Comparison of ENCODE assay signal across 8 cellular contexts in genomic region chr14:23071244-23071974, GRCh38. TPM values are rescaled to one million over a fixed set of nuclear protein-coding genes. Genes with fewer than 3 reads are reported as not detected.
DNase-seq lines count a peak whose midpoint lies in the region; ATAC-seq, FAIRE-seq and TF ChIP-seq lines count a peak whose summit lies in the region.

No MANE protein-coding gene starts in this region.

- in situ Hi-C loops in SK-MEL-5 (cut with HindIII; ENCODE audit: low pct_unique_long_range_greater_than_20kb, low sequenced_read_pairs) (no loop called here), K562 (cut with MboI) (no loop called here)

- POLR2A ChIA-PET in K562 (lab: Yijun Ruan, JAX): interaction anchor here (0.6 to 4.6 kb wide), 17 partner anchors 9 to 194 kb away, joined by 3 to 25 read pairs (median 4); partner anchors contain the start of genes ACIN1, C14orf119, CDH24 and PRMT5

- TF ChIP-seq POLR2A in K562 (conservative IDR thresholded peaks at IDR 0.05): peak; percentile 94

- no TSS peak for BruUV-seq in K562 (replicated peaks; lab: Mats Ljungman, UMichigan)

- peak; percentile 98 for FAIRE-seq in K562 (lab: Jason Lieb, UNC)
- no peak for FAIRE-seq in small intestine (lab: Jason Lieb, UNC)

- peak; percentile 91 for ATAC-seq in GM18502 (IDR thresholded peaks at IDR 0.05; ENCODE audit: poor library complexity, unreplicated experiment)
- peak; percentile 92 for ATAC-seq in HG02885 (IDR thresholded peaks at IDR 0.05; ENCODE audit: poor library complexity, unreplicated experiment)
- ATAC-seq in K562: peak; percentile 97

- peaks cover 58% of the 10 kb centered on the region for H3K79me2 ChIP-seq in K562 (ENCODE audit: control insufficient read depth, insufficient read depth, low read length)

- H4K20me1 ChIP-seq in K562 (replicated peaks; ENCODE audit: control insufficient read depth, insufficient read depth, low read length): peaks cover 14% of the 10 kb centered on the region; the same call in 1 of the 2 replicates

- TF ChIP-seq EP300 in K562 (IDR thresholded peaks at IDR 0.05; ENCODE audit: low read length): no peak

- peaks cover 76% of the 10 kb centered on the region for H3K36me3 ChIP-seq in K562 (ENCODE audit: control insufficient read depth, insufficient read depth, low read length)
- H3K36me3 ChIP-seq in small intestine (ENCODE audit: control insufficient read depth in 2 of 2, insufficient read depth in 2 of 2, low read length in 2 of 2): peaks cover 13 to 17% of the 10 kb centered on the region in 2 donors

- no peak for TF ChIP-seq CTCF in K562 (IDR thresholded peaks at IDR 0.05 in 2 of 3, conservative IDR thresholded peaks at IDR 0.05 in 1 of 3; ENCODE audit: insufficient read depth in 2 of 3, low read depth in 1 of 3, low read length in 3 of 3)

- DNase-seq in SK-MEL-5 (ENCODE audit: low read depth, low spot score) (peak; percentile 89), K562 (ENCODE audit: extremely low read depth in 1 of 4, low spot score in 3 of 4) (peak; percentile 78 to 94 (median 86)), small intestine (peak; percentile 91), NCI-H774 (lab: John Stamatoyannopoulos, UW) (no peak), NCI-H2227 (lab: John Stamatoyannopoulos, UW; ENCODE audit: unreplicated experiment) (no peak)

- H3K27ac ChIP-seq in K562 (ENCODE audit: extremely low read depth, low read depth, low read length): peak overlapping the region; percentile 89
- peak overlapping the region; percentile 60 to 86 for H3K27ac ChIP-seq in small intestine (ENCODE audit: low read depth in 1 of 2, low read length in 1 of 2)

- peaks cover 2% of the 10 kb centered on the region for H3K9me1 ChIP-seq in K562 (ENCODE audit: control insufficient read depth, insufficient read depth, low read length)

- H3K27me3 ChIP-seq in K562 (ENCODE audit: control insufficient read depth in 2 of 2, insufficient read depth in 2 of 2, low read length in 2 of 2) (no peaks in the 10 kb centered on the region), small intestine (ENCODE audit: control insufficient read depth in 2 of 2, insufficient read depth in 2 of 2, low read length in 2 of 2) (no peaks in the 10 kb centered on the region)

- H3K4me1 ChIP-seq in K562 (replicated peaks in 1 of 2; ENCODE audit: control insufficient read depth in 2 of 2, insufficient read depth in 2 of 2, low read length in 2 of 2) (peaks cover 20 to 26% of the 10 kb centered on the region in 2 experiments), small intestine (ENCODE audit: control insufficient read depth in 2 of 2, insufficient read depth in 1 of 2, low read depth in 1 of 2, low read length in 1 of 2) (peaks cover 0 to 7% of the 10 kb centered on the region in 2 donors)

- under 1% methylated on average over 13 of the region's 14 CpGs for WGBS in K562 (ENCODE audit: insufficient coverage, low coverage, missing lambda C conversion rate)
- WGBS in small intestine, 3 donors: 0 to 3% (median 1%) methylated on average over 14 of the region's 14 CpGs

- CTCF ChIA-PET in K562 (lab: Yijun Ruan, JAX; ENCODE audit: low intra/inter-chr PET ratio): interaction anchor here (0.6 to 7.2 kb wide), 2 partner anchors 39 to 56 kb away, joined by 3 to 109 read pairs; no protein-coding TSS in a partner anchor

- H3K9me3 ChIP-seq in K562 (replicated peaks; ENCODE audit: control insufficient read depth, insufficient read depth, low read depth, low read length): no peaks in the 10 kb centered on the region
- no peaks in the 10 kb centered on the region for H3K9me3 ChIP-seq in iPS-18c (ENCODE audit: control insufficient read depth, insufficient read depth, low read length)
- H3K9me3 ChIP-seq in small intestine (ENCODE audit: control insufficient read depth, low read depth): no peaks in the 10 kb centered on the region

- H3K9ac ChIP-seq in K562 (ENCODE audit: insufficient read depth in 1 of 2, low read depth in 2 of 2, low read length in 2 of 2): peak overlapping the region; percentile 90 to 91

- H3K4me2 ChIP-seq in K562 (ENCODE audit: insufficient read depth, low read length): peak overlapping the region; percentile 90

- intact Hi-C loops in K562 (cut with micrococcal nuclease): no loop called here

- H3K4me3 ChIP-seq in K562 (peak overlapping the region; percentile 68), iPS-18c (ENCODE audit: insufficient read depth, low read depth, low read length) (peak overlapping the region; percentile 60), small intestine (ENCODE audit: low read depth in 1 of 2, low read length in 2 of 2) (peak overlapping the region; percentile 56 to 57)

- H2AFZ ChIP-seq in K562 (ENCODE audit: low read depth, low read length): peak overlapping the region; percentile 67

- TF ChIP-seq RAD21 in K562 (CRISPR knock-in tag; conservative IDR thresholded peaks at IDR 0.05 in 1 of 2, IDR thresholded peaks at IDR 0.05 in 1 of 2): no peak

RNA-seq across cellular contexts. Expression of gene CDH24, which starts 14.1 kb away (rescaled TPM):
- total RNA-seq in SK-MEL-5 (2014; rRNA removed; shearing (Covaris generic)): 0.96 and 1.1 TPM in 2 replicates
- polyA plus RNA-seq in SK-MEL-5 (2015; cell fraction: cytosol; rRNA removed): 1.3 and 2.2 TPM in 2 replicates
- 12.3 and 13.5 TPM in 2 replicates for polyA plus RNA-seq in SK-MEL-5 (2015; cell fraction: nucleus; rRNA removed)
- total RNA-seq in K562 (2011; cell fraction: chromatin; rRNA removed; ENCODE audit: low replicate concordance): 31.5 and 72.4 TPM in 2 replicates
- 45.5 and 46.5 TPM in 2 replicates for total RNA-seq in K562 (2011; cell fraction: nucleolus; rRNA removed)
- total RNA-seq in K562 (2011; cell fraction: nucleoplasm; rRNA removed): 33.9 and 37.3 TPM in 2 replicates
- total RNA-seq in K562 (2014; rRNA removed) (4.9 and 6.6 TPM in 2 replicates), K562 (2014; rRNA removed; fragmentation: Illumina TruSeq; extraction: Trizol) (2.4 and 3.0 TPM in 2 replicates), K562 (2015; rRNA removed; fragmentation: Illumina TruSeq; extraction: Trizol) (3.6 and 4.0 TPM in 2 replicates), K562 (2021) (11.1 and 12.8 TPM in 2 replicates)
- polyA plus RNA-seq in K562 (2011; rRNA removed) (6.5 and 11.1 TPM in 2 replicates), K562 (2014; fragmentation: Illumina TruSeq; extraction: Trizol) (8.1 and 9.2 TPM in 2 replicates), K562 (2014; fragmentation: Nextera tagmentation; extraction: Ambion mirVana) (under 1 TPM; 0.04 to 0.10 TPM), K562 (2014; rRNA removed) (15.5 and 16.2 TPM in 2 replicates), small intestine (1 to 10 TPM in 1 of 3 donors, under 1 TPM in 2; 0.22 to 4.2 (median 0.81) TPM)
- polyA plus RNA-seq in K562 (2011; cell fraction: cytosol; rRNA removed): 10.1 and 17.2 TPM in 2 replicates
- 66.1 and 112 TPM in 2 replicates for polyA plus RNA-seq in K562 (2011; cell fraction: nucleus; rRNA removed)
- 7.5 and 9.6 TPM in 2 replicates for polyA plus RNA-seq in K562 (2012)
- 3.6 and 5.3 TPM in 2 replicates for polyA minus RNA-seq in K562 (2011; rRNA and poly(A)+ RNA removed)
- 4.9 and 7.6 TPM in 2 replicates for polyA minus RNA-seq in K562 (2011; cell fraction: cytosol; rRNA and poly(A)+ RNA removed)
- 8.7 and 10.5 TPM in 2 replicates for polyA minus RNA-seq in K562 (2011; cell fraction: nucleus; rRNA and poly(A)+ RNA removed)

RNA-seq across cellular contexts. Expression of gene ACIN1, which starts 23.5 kb away (rescaled TPM):
- 69.7 and 83.0 TPM in 2 replicates for total RNA-seq in SK-MEL-5 (2014; rRNA removed; shearing (Covaris generic))
- 68.6 and 75.8 TPM in 2 replicates for polyA plus RNA-seq in SK-MEL-5 (2015; cell fraction: cytosol; rRNA removed)
- 727 and 884 TPM in 2 replicates for polyA plus RNA-seq in SK-MEL-5 (2015; cell fraction: nucleus; rRNA removed)
- total RNA-seq in K562 (2011; cell fraction: chromatin; rRNA removed; ENCODE audit: low replicate concordance): 555 and 556 TPM in 2 replicates
- 273 and 282 TPM in 2 replicates for total RNA-seq in K562 (2011; cell fraction: nucleolus; rRNA removed)
- total RNA-seq in K562 (2011; cell fraction: nucleoplasm; rRNA removed): 463 and 596 TPM in 2 replicates
- total RNA-seq in K562 (2014; rRNA removed): 121 and 145 TPM in 2 replicates
- 110 and 123 TPM in 2 replicates for total RNA-seq in K562 (2014; rRNA removed; fragmentation: Illumina TruSeq; extraction: Trizol)
- 141 and 147 TPM in 2 replicates for total RNA-seq in K562 (2015; rRNA removed; fragmentation: Illumina TruSeq; extraction: Trizol)
- total RNA-seq in K562 (2021): 151 and 163 TPM in 2 replicates
- 129 and 157 TPM in 2 replicates for polyA plus RNA-seq in K562 (2011; rRNA removed)
- 70.8 and 83.1 TPM in 2 replicates for polyA plus RNA-seq in K562 (2011; cell fraction: cytosol; rRNA removed)
- 696 and 714 TPM in 2 replicates for polyA plus RNA-seq in K562 (2011; cell fraction: nucleus; rRNA removed)
- polyA plus RNA-seq in K562 (2012): 121 and 135 TPM in 2 replicates
- 180 and 196 TPM in 2 replicates for polyA plus RNA-seq in K562 (2014; fragmentation: Illumina TruSeq; extraction: Trizol)
- 1 to 10 TPM; 5.0 TPM for polyA plus RNA-seq in K562 (2014; fragmentation: Nextera tagmentation; extraction: Ambion mirVana)
- polyA plus RNA-seq in K562 (2014; rRNA removed): 156 and 184 TPM in 2 replicates
- polyA minus RNA-seq in K562 (2011; rRNA and poly(A)+ RNA removed): 147 and 171 TPM in 2 replicates
- 77.6 and 81.5 TPM in 2 replicates for polyA minus RNA-seq in K562 (2011; cell fraction: cytosol; rRNA and poly(A)+ RNA removed)
- polyA minus RNA-seq in K562 (2011; cell fraction: nucleus; rRNA and poly(A)+ RNA removed): 198 and 296 TPM in 2 replicates
- polyA plus RNA-seq in small intestine: 10 to 100 TPM; 53.8 to 93.9 (median 75.4) TPM

RNA-seq across cellular contexts. Expression of gene C14orf119, which starts 23.9 kb away (rescaled TPM):
- 65.5 and 70.6 TPM in 2 replicates for total RNA-seq in SK-MEL-5 (2014; rRNA removed; shearing (Covaris generic))
- polyA plus RNA-seq in SK-MEL-5 (2015; cell fraction: cytosol; rRNA removed): 32.9 and 44.8 TPM in 2 replicates
- 57.5 and 76.6 TPM in 2 replicates for polyA plus RNA-seq in SK-MEL-5 (2015; cell fraction: nucleus; rRNA removed)
- 25.2 and 42.1 TPM in 2 replicates for total RNA-seq in K562 (2011; cell fraction: chromatin; rRNA removed; ENCODE audit: low replicate concordance)
- 42.1 and 47.4 TPM in 2 replicates for total RNA-seq in K562 (2011; cell fraction: nucleolus; rRNA removed)
- 29.2 and 32.1 TPM in 2 replicates for total RNA-seq in K562 (2011; cell fraction: nucleoplasm; rRNA removed)
- total RNA-seq in K562 (2014; rRNA removed) (36.7 and 38.1 TPM in 2 replicates), K562 (2014; rRNA removed; fragmentation: Illumina TruSeq; extraction: Trizol) (61.2 and 68.8 TPM in 2 replicates), K562 (2015; rRNA removed; fragmentation: Illumina TruSeq; extraction: Trizol) (44.1 and 44.7 TPM in 2 replicates), K562 (2021) (46.0 and 47.6 TPM in 2 replicates)
- polyA plus RNA-seq in K562 (2011; rRNA removed) (82.0 and 84.8 TPM in 2 replicates), K562 (2014; fragmentation: Illumina TruSeq; extraction: Trizol) (37.9 and 39.3 TPM in 2 replicates), K562 (2014; fragmentation: Nextera tagmentation; extraction: Ambion mirVana) (100 to 1,000 TPM; 249 to 251 TPM), K562 (2014; rRNA removed) (48.5 and 51.8 TPM in 2 replicates), small intestine (10 to 100 TPM; 43.8 to 67.0 (median 65.1) TPM)
- polyA plus RNA-seq in K562 (2011; cell fraction: cytosol; rRNA removed): 79.2 and 90.6 TPM in 2 replicates
- 90.4 and 124 TPM in 2 replicates for polyA plus RNA-seq in K562 (2011; cell fraction: nucleus; rRNA removed)
- 41.6 and 66.7 TPM in 2 replicates for polyA plus RNA-seq in K562 (2012)
- polyA minus RNA-seq in K562 (2011; rRNA and poly(A)+ RNA removed): 61.4 and 78.9 TPM in 2 replicates
- 13.7 and 28.6 TPM in 2 replicates for polyA minus RNA-seq in K562 (2011; cell fraction: cytosol; rRNA and poly(A)+ RNA removed)
- polyA minus RNA-seq in K562 (2011; cell fraction: nucleus; rRNA and poly(A)+ RNA removed): 7.8 and 20.5 TPM in 2 replicates

RNA-seq across cellular contexts. Expression of gene PSMB11, which starts 29.4 kb away (rescaled TPM):
- not detected in 2 replicates for total RNA-seq in SK-MEL-5 (2014; rRNA removed; shearing (Covaris generic))
- polyA plus RNA-seq in SK-MEL-5 (2015; cell fraction: cytosol; rRNA removed): not detected in 2 replicates
- polyA plus RNA-seq in SK-MEL-5 (2015; cell fraction: nucleus; rRNA removed): not detected in 2 replicates
- total RNA-seq in K562 (2011; cell fraction: chromatin; rRNA removed; ENCODE audit: low replicate concordance): not detected in 2 replicates
- 0.17 TPM in 1 of 2 replicates, not detected in the other for total RNA-seq in K562 (2011; cell fraction: nucleolus; rRNA removed)
- total RNA-seq in K562 (2011; cell fraction: nucleoplasm; rRNA removed): not detected in 2 replicates
- total RNA-seq in K562 (2014; rRNA removed): not detected in 2 replicates
- not detected in 2 replicates for total RNA-seq in K562 (2014; rRNA removed; fragmentation: Illumina TruSeq; extraction: Trizol)
- not detected in 2 replicates for total RNA-seq in K562 (2015; rRNA removed; fragmentation: Illumina TruSeq; extraction: Trizol)
- total RNA-seq in K562 (2021): not detected in 2 replicates
- polyA plus RNA-seq in K562 (2011; rRNA removed): not detected in 2 replicates
- polyA plus RNA-seq in K562 (2011; cell fraction: cytosol; rRNA removed): 0.06 TPM in 1 of 2 replicates, not detected in the other
- not detected in 2 replicates for polyA plus RNA-seq in K562 (2011; cell fraction: nucleus; rRNA removed)
- not detected in 2 replicates for polyA plus RNA-seq in K562 (2012)
- not detected in 2 replicates for polyA plus RNA-seq in K562 (2014; fragmentation: Illumina TruSeq; extraction: Trizol)
- not detected for polyA plus RNA-seq in K562 (2014; fragmentation: Nextera tagmentation; extraction: Ambion mirVana)
- polyA plus RNA-seq in K562 (2014; rRNA removed): not detected in 2 replicates
- not detected in 2 replicates for polyA minus RNA-seq in K562 (2011; rRNA and poly(A)+ RNA removed)
- not detected in 2 replicates for polyA minus RNA-seq in K562 (2011; cell fraction: cytosol; rRNA and poly(A)+ RNA removed)
- polyA minus RNA-seq in K562 (2011; cell fraction: nucleus; rRNA and poly(A)+ RNA removed): not detected in 2 replicates
- polyA plus RNA-seq in small intestine: not detected

RNA-seq across cellular contexts. Expression of gene CIROP, which starts 33.4 kb away (rescaled TPM):
- not detected in 2 replicates for total RNA-seq in SK-MEL-5 (2014; rRNA removed; shearing (Covaris generic))
- polyA plus RNA-seq in SK-MEL-5 (2015; cell fraction: cytosol; rRNA removed): not detected in 2 replicates
- polyA plus RNA-seq in SK-MEL-5 (2015; cell fraction: nucleus; rRNA removed): not detected in 2 replicates
- not detected in 2 replicates for total RNA-seq in K562 (2011; cell fraction: chromatin; rRNA removed; ENCODE audit: low replicate concordance)
- total RNA-seq in K562 (2011; cell fraction: nucleolus; rRNA removed): not detected in 2 replicates
- not detected in 2 replicates for total RNA-seq in K562 (2011; cell fraction: nucleoplasm; rRNA removed)
- not detected in 2 replicates for total RNA-seq in K562 (2014; rRNA removed)
- not detected in 2 replicates for total RNA-seq in K562 (2014; rRNA removed; fragmentation: Illumina TruSeq; extraction: Trizol)
- not detected in 2 replicates for total RNA-seq in K562 (2015; rRNA removed; fragmentation: Illumina TruSeq; extraction: Trizol)
- total RNA-seq in K562 (2021): not detected in 2 replicates
- not detected in 2 replicates for polyA plus RNA-seq in K562 (2011; rRNA removed)
- polyA plus RNA-seq in K562 (2011; cell fraction: cytosol; rRNA removed): not detected in 2 replicates
- polyA plus RNA-seq in K562 (2011; cell fraction: nucleus; rRNA removed): not detected in 2 replicates
- polyA plus RNA-seq in K562 (2012): not detected in 2 replicates
- polyA plus RNA-seq in K562 (2014; fragmentation: Illumina TruSeq; extraction: Trizol): not detected in 2 replicates
- polyA plus RNA-seq in K562 (2014; fragmentation: Nextera tagmentation; extraction: Ambion mirVana): not detected
- not detected in 2 replicates for polyA plus RNA-seq in K562 (2014; rRNA removed)
- polyA minus RNA-seq in K562 (2011; rRNA and poly(A)+ RNA removed): not detected in 2 replicates
- polyA minus RNA-seq in K562 (2011; cell fraction: cytosol; rRNA and poly(A)+ RNA removed): not detected in 2 replicates
- not detected in 2 replicates for polyA minus RNA-seq in K562 (2011; cell fraction: nucleus; rRNA and poly(A)+ RNA removed)
- polyA plus RNA-seq in small intestine: under 1 TPM in 1 of 3 donors, not detected in 2; 0.04 TPM

Comparison
In these comparisons a context has a peak if more than half of its experiments do, and no peak if none do; other contexts are left out.
1. DNase-seq: peak in SK-MEL-5 (single experiment), K562 (4 of 4) and small intestine (single experiment); none in NCI-H774 (single experiment) and NCI-H2227 (single experiment).
2. Peak in every context shown above with its lines, with median percentiles within 50 percentile points of each other: ATAC-seq and H3K4me3 ChIP-seq.